Comparison of ENCODE assay signal across 1 cellular context in the genomic region with DNA sequence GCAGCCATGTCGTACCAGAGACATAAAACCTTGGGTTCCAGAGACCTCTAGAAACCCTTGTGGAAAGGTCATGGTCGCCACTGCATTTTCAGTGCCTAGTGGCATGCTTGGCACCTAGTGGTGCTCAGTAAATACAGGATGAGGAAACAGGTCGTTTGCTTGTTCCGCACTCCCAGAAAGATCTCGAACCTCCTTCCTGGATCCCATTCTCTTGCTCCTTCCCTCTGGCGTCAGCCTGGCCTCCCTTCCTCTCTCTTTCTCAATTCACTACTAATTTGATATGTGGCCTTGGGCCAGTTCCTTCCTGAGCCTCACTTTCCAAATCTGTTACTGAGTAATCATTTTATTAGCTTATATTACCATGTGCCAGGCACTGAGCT.
TF ChIP-seq lines count a peak whose summit lies in the region.

No MANE protein-coding gene starts in this region.

TF ChIP-seq in GM23338, 12 proteins besides CTCF, POLR2A, EP300 and RAD21 (continued from another document):
- no peak for TF ChIP-seq ETS1 (IDR thresholded peaks at IDR 0.05)
